In the genomic region with DNA sequence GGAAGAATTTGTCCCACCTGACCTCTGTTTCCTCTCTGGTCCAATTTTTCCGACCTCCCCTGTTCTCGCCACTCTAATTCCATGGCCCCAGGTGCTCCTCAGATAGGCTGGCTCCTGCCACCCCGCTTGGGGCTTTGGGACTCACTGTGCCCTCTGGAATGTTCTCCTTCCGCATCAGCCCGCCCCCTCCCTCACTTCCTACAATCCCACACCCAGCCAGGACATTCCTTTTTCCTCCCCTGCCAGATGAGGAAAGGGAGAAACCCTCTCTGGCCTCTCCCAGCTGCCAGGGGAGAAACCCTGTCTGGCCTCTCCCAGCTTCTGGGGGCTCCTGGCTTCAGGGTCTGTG, we compare ENCODE assay signal across 1 cellular context.
TF ChIP-seq lines count a peak whose summit lies in the region.

No MANE protein-coding gene starts in this region.

TF ChIP-seq in H1, 55 proteins besides CTCF, POLR2A, EP300 and RAD21:
- TF ChIP-seq FOSL1 (IDR thresholded peaks at IDR 0.05; ENCODE audit: insufficient read depth, low read depth, low read length) (no peak), RFX5 (IDR thresholded peaks at IDR 0.05; ENCODE audit: borderline replicate concordance, low read depth, low read length) (no peak), KDM5A (IDR thresholded peaks at IDR 0.05; ENCODE audit: low read length) (no peak), JUN (IDR thresholded peaks at IDR 0.05; ENCODE audit: low read depth, low read length) (no peak), POLR2AphosphoS5 (IDR thresholded peaks at IDR 0.05; ENCODE audit: low read depth, low read length) (no peak), MAFK (IDR thresholded peaks at IDR 0.05; ENCODE audit: low read depth, low read length) (no peak), TEAD4 (IDR thresholded peaks at IDR 0.05; ENCODE audit: low read depth, low read length) (peak; percentile 14; the same call in 1 of the 2 replicates)
- TF ChIP-seq, protein P1, sequence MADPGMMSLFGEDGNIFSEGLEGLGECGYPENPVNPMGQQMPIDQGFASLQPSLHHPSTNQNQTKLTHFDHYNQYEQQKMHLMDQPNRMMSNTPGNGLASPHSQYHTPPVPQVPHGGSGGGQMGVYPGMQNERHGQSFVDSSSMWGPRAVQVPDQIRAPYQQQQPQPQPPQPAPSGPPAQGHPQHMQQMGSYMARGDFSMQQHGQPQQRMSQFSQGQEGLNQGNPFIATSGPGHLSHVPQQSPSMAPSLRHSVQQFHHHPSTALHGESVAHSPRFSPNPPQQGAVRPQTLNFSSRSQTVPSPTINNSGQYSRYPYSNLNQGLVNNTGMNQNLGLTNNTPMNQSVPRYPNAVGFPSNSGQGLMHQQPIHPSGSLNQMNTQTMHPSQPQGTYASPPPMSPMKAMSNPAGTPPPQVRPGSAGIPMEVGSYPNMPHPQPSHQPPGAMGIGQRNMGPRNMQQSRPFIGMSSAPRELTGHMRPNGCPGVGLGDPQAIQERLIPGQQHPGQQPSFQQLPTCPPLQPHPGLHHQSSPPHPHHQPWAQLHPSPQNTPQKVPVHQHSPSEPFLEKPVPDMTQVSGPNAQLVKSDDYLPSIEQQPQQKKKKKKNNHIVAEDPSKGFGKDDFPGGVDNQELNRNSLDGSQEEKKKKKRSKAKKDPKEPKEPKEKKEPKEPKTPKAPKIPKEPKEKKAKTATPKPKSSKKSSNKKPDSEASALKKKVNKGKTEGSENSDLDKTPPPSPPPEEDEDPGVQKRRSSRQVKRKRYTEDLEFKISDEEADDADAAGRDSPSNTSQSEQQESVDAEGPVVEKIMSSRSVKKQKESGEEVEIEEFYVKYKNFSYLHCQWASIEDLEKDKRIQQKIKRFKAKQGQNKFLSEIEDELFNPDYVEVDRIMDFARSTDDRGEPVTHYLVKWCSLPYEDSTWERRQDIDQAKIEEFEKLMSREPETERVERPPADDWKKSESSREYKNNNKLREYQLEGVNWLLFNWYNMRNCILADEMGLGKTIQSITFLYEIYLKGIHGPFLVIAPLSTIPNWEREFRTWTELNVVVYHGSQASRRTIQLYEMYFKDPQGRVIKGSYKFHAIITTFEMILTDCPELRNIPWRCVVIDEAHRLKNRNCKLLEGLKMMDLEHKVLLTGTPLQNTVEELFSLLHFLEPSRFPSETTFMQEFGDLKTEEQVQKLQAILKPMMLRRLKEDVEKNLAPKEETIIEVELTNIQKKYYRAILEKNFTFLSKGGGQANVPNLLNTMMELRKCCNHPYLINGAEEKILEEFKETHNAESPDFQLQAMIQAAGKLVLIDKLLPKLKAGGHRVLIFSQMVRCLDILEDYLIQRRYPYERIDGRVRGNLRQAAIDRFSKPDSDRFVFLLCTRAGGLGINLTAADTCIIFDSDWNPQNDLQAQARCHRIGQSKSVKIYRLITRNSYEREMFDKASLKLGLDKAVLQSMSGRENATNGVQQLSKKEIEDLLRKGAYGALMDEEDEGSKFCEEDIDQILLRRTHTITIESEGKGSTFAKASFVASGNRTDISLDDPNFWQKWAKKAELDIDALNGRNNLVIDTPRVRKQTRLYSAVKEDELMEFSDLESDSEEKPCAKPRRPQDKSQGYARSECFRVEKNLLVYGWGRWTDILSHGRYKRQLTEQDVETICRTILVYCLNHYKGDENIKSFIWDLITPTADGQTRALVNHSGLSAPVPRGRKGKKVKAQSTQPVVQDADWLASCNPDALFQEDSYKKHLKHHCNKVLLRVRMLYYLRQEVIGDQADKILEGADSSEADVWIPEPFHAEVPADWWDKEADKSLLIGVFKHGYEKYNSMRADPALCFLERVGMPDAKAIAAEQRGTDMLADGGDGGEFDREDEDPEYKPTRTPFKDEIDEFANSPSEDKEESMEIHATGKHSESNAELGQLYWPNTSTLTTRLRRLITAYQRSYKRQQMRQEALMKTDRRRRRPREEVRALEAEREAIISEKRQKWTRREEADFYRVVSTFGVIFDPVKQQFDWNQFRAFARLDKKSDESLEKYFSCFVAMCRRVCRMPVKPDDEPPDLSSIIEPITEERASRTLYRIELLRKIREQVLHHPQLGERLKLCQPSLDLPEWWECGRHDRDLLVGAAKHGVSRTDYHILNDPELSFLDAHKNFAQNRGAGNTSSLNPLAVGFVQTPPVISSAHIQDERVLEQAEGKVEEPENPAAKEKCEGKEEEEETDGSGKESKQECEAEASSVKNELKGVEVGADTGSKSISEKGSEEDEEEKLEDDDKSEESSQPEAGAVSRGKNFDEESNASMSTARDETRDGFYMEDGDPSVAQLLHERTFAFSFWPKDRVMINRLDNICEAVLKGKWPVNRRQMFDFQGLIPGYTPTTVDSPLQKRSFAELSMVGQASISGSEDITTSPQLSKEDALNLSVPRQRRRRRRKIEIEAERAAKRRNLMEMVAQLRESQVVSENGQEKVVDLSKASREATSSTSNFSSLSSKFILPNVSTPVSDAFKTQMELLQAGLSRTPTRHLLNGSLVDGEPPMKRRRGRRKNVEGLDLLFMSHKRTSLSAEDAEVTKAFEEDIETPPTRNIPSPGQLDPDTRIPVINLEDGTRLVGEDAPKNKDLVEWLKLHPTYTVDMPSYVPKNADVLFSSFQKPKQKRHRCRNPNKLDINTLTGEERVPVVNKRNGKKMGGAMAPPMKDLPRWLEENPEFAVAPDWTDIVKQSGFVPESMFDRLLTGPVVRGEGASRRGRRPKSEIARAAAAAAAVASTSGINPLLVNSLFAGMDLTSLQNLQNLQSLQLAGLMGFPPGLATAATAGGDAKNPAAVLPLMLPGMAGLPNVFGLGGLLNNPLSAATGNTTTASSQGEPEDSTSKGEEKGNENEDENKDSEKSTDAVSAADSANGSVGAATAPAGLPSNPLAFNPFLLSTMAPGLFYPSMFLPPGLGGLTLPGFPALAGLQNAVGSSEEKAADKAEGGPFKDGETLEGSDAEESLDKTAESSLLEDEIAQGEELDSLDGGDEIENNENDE (IDR thresholded peaks at IDR 0.05; ENCODE audit: insufficient replicate concordance, low read length): no peak
